1 cellular context compared by ENCODE assay signal in genomic region chr21:45228171-45228641, GRCh38.
TF ChIP-seq lines count a peak whose summit lies in the region.

No MANE protein-coding gene starts in this region.

TF ChIP-seq in WTC11, 78 proteins besides CTCF, POLR2A, EP300 and RAD21 (continued from another document):
- TF ChIP-seq ATF6 (CRISPR knock-in tag; IDR thresholded peaks at IDR 0.05) (no peak), STAT6 (CRISPR knock-in tag; conservative IDR thresholded peaks at IDR 0.05; ENCODE audit: low read depth) (no peak), NR1H2 (CRISPR knock-in tag; IDR thresholded peaks at IDR 0.05) (no peak), USF2 (CRISPR knock-in tag; IDR thresholded peaks at IDR 0.05) (no peak), HMGXB4 (CRISPR knock-in tag; IDR thresholded peaks at IDR 0.05) (no peak)
